ENCODE assay signal across 18 cellular contexts in the genomic region with DNA sequence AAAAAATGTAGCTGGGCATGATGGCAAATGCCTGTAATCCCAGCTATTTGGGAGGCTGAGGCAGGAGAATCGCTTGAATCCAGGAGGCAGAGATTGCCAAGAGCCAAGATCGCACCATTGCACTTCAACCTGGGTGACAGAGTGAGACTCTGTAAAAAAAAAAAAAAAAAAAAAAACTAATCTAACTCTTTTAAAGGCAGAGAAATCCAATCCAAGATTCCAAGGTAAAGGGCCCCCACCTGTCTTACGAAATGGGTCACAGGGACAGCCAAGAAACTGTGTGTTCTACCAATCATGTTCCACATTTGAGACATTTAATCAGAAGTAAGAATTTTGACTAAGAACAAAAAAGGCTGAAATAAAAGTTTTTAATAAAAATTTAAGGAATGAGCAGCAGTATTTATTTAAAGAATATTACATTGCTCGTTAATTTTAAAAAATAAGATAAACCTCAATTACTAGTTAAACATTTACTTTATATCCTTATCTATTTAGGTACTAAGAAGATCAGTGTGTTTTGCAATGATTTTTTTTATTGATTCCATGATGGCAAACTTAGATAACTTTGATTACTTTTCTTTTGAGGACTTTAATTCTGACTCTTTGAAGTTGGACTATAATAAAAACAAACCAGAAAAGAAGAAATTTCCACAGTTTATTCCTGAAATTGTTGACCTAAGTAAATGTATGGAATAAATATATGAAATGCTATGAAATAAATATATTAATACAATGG. TPM values are rescaled to one million over a fixed set of nuclear protein-coding genes. Genes with fewer than 3 reads are reported as not detected.
DNase-seq lines count a peak whose midpoint lies in the region; ATAC-seq, FAIRE-seq and TF ChIP-seq lines count a peak whose summit lies in the region.
"Had no signal": no experiment of that assay in that cellular context is flagged by ENCODE, and none has a peak within 500 bp of the region (broad histone marks: within the 10 kb centered on the region; RNA-seq: fewer than 3 reads in every experiment).

No MANE protein-coding gene starts in this region.

- H3K9ac ChIP-seq in liver (ENCODE audit: low read depth in 1 of 2, low read length in 2 of 2): no peak overlapping the region
- H3K9ac ChIP-seq: BLaER1, GM23248 had no signal

- peak; percentile 2 for DNase-seq in spleen
- DNase-seq in UCSD-AML1 (lab: John Stamatoyannopoulos, UW; ENCODE audit: unreplicated experiment): no peak
- no peak for DNase-seq in DMS53 treated with DMSO at 0.1 percent for 48 hours (lab: John Stamatoyannopoulos, UW; ENCODE audit: unreplicated experiment)
- DNase-seq: AML-193, Calu3, DMS 273 treated with DMSO at 0.1 percent for 48 hours, DMS79, GM23248, IMR-90 had no signal

- H3K36me3 ChIP-seq in liver (ENCODE audit: control insufficient read depth in 4 of 4, insufficient read depth in 3 of 4, low read depth in 1 of 4, low read length in 3 of 4) (no peaks in the 10 kb centered on the region), spleen (no peaks in the 10 kb centered on the region)
- H3K36me3 ChIP-seq: BLaER1 had no signal

- H3K4me1 ChIP-seq in liver (ENCODE audit: control insufficient read depth in 4 of 4, insufficient read depth in 4 of 4, low read length in 3 of 4): peaks cover 0 to 17% (median 9%) of the 10 kb centered on the region in 4 donors
- H3K4me1 ChIP-seq in spleen: no peaks in the 10 kb centered on the region
- H3K4me1 ChIP-seq: BLaER1 had no signal

- H3K27ac ChIP-seq in liver (ENCODE audit: low read depth in 1 of 2, low read length in 2 of 2) (no peak overlapping the region), spleen (no peak overlapping the region)
- H3K27ac ChIP-seq: 22Rv1, BLaER1, GM23248 had no signal

- no peak for ATAC-seq in HG03039 (IDR thresholded peaks at IDR 0.05; ENCODE audit: unreplicated experiment)
- ATAC-seq: HCT116 had no signal

- H3K9me3 ChIP-seq in liver (ENCODE audit: control insufficient read depth in 4 of 4, low read length in 3 of 4): no peaks in the 10 kb centered on the region
- H3K9me3 ChIP-seq in spleen: no peaks in the 10 kb centered on the region
- H3K9me3 ChIP-seq: BLaER1 had no signal

- TF ChIP-seq CTCF in liver (IDR thresholded peaks at IDR 0.05; ENCODE audit: low read depth, low read length, missing input control) (no peak), spleen (IDR thresholded peaks at IDR 0.05 in 8 of 11, conservative IDR thresholded peaks at IDR 0.05 in 3 of 11) (no peak)

- FAIRE-seq in A204.1 (lab: Jason Lieb, UNC): peak; percentile 88
- FAIRE-seq in endometrium (lab: Jason Lieb, UNC): peak; percentile 76
- FAIRE-seq: GM12891, H54 had no signal

- no peak for TF ChIP-seq RAD21 in liver (IDR thresholded peaks at IDR 0.05)

- no peak overlapping the region for H3K4me3 ChIP-seq in liver (ENCODE audit: low read depth in 1 of 3, low read length in 3 of 3)
- H3K4me3 ChIP-seq in spleen: no peak overlapping the region
- H3K4me3 ChIP-seq: BLaER1, GM23248 had no signal

- 46% methylated on average over 4 of the region's 4 CpGs for WGBS in liver
- 90 to 95% (median 92%) methylated on average over 4 of the region's 4 CpGs for WGBS in spleen, 5 donors

- intact Hi-C loops in spleen (cut with DNase I; ENCODE audit: low total_unique reads): no loop called here

- peaks cover 0 to 4% (median 0%) of the 10 kb centered on the region in 4 donors for H3K27me3 ChIP-seq in liver (ENCODE audit: control insufficient read depth in 4 of 4, insufficient read depth in 4 of 4, low read length in 3 of 4)
- H3K27me3 ChIP-seq in spleen (replicated peaks in 1 of 7): peaks cover 0 to 69% (median 3%) of the 10 kb centered on the region in 7 donors
- H3K27me3 ChIP-seq: BLaER1 had no signal

- TF ChIP-seq POLR2A in spleen (IDR thresholded peaks at IDR 0.05): no peak

TF ChIP-seq in liver, 16 proteins besides CTCF, POLR2A, EP300 and RAD21:
- TF ChIP-seq, protein P1, sequence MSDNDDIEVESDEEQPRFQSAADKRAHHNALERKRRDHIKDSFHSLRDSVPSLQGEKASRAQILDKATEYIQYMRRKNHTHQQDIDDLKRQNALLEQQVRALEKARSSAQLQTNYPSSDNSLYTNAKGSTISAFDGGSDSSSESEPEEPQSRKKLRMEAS (IDR thresholded peaks at IDR 0.05): no peak
- TF ChIP-seq NR2F2 (IDR thresholded peaks at IDR 0.05) (no peak), GABPA (IDR thresholded peaks at IDR 0.05 in 1 of 2, conservative IDR thresholded peaks at IDR 0.05 in 1 of 2) (no peak), HNF4G (IDR thresholded peaks at IDR 0.05) (no peak), YY1 (IDR thresholded peaks at IDR 0.05) (peak; percentile 24), HNF4A (conservative IDR thresholded peaks at IDR 0.05) (peak; percentile 50 to 61), EGR1 (IDR thresholded peaks at IDR 0.05; ENCODE audit: low read depth in 2 of 2) (no peak), TAF1 (conservative IDR thresholded peaks at IDR 0.05) (no peak), RXRA (IDR thresholded peaks at IDR 0.05) (peak in 1 of 2 donors; percentile 61)
- TF ChIP-seq, protein P2, sequence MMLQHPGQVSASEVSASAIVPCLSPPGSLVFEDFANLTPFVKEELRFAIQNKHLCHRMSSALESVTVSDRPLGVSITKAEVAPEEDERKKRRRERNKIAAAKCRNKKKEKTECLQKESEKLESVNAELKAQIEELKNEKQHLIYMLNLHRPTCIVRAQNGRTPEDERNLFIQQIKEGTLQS (IDR thresholded peaks at IDR 0.05): no peak
- TF ChIP-seq, protein P3, sequence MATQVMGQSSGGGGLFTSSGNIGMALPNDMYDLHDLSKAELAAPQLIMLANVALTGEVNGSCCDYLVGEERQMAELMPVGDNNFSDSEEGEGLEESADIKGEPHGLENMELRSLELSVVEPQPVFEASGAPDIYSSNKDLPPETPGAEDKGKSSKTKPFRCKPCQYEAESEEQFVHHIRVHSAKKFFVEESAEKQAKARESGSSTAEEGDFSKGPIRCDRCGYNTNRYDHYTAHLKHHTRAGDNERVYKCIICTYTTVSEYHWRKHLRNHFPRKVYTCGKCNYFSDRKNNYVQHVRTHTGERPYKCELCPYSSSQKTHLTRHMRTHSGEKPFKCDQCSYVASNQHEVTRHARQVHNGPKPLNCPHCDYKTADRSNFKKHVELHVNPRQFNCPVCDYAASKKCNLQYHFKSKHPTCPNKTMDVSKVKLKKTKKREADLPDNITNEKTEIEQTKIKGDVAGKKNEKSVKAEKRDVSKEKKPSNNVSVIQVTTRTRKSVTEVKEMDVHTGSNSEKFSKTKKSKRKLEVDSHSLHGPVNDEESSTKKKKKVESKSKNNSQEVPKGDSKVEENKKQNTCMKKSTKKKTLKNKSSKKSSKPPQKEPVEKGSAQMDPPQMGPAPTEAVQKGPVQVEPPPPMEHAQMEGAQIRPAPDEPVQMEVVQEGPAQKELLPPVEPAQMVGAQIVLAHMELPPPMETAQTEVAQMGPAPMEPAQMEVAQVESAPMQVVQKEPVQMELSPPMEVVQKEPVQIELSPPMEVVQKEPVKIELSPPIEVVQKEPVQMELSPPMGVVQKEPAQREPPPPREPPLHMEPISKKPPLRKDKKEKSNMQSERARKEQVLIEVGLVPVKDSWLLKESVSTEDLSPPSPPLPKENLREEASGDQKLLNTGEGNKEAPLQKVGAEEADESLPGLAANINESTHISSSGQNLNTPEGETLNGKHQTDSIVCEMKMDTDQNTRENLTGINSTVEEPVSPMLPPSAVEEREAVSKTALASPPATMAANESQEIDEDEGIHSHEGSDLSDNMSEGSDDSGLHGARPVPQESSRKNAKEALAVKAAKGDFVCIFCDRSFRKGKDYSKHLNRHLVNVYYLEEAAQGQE (IDR thresholded peaks at IDR 0.05): no peak
- TF ChIP-seq, protein P4, sequence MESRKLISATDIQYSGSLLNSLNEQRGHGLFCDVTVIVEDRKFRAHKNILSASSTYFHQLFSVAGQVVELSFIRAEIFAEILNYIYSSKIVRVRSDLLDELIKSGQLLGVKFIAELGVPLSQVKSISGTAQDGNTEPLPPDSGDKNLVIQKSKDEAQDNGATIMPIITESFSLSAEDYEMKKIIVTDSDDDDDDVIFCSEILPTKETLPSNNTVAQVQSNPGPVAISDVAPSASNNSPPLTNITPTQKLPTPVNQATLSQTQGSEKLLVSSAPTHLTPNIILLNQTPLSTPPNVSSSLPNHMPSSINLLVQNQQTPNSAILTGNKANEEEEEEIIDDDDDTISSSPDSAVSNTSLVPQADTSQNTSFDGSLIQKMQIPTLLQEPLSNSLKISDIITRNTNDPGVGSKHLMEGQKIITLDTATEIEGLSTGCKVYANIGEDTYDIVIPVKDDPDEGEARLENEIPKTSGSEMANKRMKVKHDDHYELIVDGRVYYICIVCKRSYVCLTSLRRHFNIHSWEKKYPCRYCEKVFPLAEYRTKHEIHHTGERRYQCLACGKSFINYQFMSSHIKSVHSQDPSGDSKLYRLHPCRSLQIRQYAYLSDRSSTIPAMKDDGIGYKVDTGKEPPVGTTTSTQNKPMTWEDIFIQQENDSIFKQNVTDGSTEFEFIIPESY (IDR thresholded peaks at IDR 0.05): peak; percentile 29

RNA-seq across cellular contexts. Expression of a gene that starts 6.7 kb away (rescaled TPM):
- total RNA-seq in liver (100 to 1,000 TPM in 1 of 2 donors, 10 to 100 TPM in 1; 67.8 to 255 TPM), spleen (10 to 100 TPM; 42.4 to 63.0 (median 52.7) TPM)
- polyA plus RNA-seq in liver (10 to 100 TPM; 25.1 to 70.4 TPM), spleen (10 to 100 TPM; 22.1 to 32.5 (median 26.5) TPM)

RNA-seq across cellular contexts. Expression of a gene that starts 24.4 kb away (rescaled TPM):
- not detected for total RNA-seq in liver
- not detected for polyA plus RNA-seq in liver
- total RNA-seq in spleen: not detected
- not detected for polyA plus RNA-seq in spleen
- total RNA-seq: Calu3, GM23248, IMR-90 had no signal
- polyA plus RNA-seq: GM23248, IMR-90 had no signal

RNA-seq across cellular contexts. Expression of a gene that starts 36.2 kb away (rescaled TPM):
- 10 to 100 TPM; 15.9 to 25.7 TPM for total RNA-seq in liver
- polyA plus RNA-seq in liver: 10 to 100 TPM; 26.7 to 39.9 TPM
- total RNA-seq in spleen: 10 to 100 TPM; 16.8 to 27.9 (median 24.2) TPM
- polyA plus RNA-seq in spleen: 10 to 100 TPM; 18.1 to 36.8 (median 21.4) TPM
